ENCODE assay signal across 1 cellular context in the genomic region with DNA sequence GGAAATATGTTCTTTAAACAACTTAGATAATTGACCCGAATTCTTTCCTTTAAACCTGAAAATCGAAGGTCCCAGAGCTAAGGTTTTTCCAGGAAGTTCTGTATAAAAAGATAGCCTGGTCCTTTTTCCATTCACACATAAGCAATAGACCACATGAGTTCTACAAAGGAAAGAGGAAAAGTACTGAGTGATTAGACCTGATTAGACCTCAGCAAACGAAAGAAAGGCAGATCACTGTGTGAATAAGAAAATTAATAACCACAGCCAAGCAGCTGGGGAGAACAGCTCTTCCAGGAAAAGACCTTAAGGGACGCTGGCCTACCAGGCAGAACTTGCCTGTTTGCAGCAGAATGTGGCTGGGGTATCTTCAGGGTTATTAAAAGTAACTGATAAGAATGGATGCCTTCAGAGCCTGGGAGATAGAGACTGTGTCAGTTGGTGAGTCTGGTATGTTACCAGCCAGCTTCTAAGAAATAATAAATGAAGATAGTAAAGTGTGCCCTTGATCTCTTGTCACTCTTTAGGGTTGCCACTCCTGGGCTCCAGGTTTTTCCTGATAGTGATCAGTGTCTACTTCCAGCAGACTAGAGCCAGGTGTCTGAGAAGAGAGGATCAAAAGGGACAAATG.
TF ChIP-seq lines count a peak whose summit lies in the region.

No MANE protein-coding gene starts in this region.

TF ChIP-seq in IMR-90, 13 proteins besides CTCF, POLR2A, EP300 and RAD21:
- TF ChIP-seq NFE2L2 (IDR thresholded peaks at IDR 0.05; ENCODE audit: low read depth, low read length) (no peak), MAFK (IDR thresholded peaks at IDR 0.05; ENCODE audit: low read depth, low read length) (no peak)
